2 cellular contexts compared by ENCODE assay signal in the genomic region with DNA sequence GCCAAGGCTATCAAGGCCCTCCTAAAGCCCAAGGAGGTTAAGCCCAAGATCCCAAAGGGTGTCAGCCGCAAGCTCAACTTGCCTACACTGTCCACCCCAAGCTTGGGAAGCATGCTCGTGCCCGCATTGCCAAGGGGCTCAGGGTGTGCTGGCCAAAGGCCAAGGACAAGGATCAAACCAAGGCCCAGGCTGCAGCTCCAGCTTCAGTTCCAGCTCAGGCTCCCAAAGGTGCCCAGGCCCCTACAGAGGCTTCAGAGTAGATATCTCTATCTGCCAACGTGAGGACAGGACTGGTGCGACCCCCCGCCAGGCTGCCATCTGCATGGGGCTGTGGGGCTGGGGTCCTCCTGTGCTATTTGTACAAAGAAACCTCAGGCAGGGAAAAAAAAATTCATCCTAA.
TF ChIP-seq lines count a peak whose summit lies in the region.

No MANE protein-coding gene starts in this region.

TF ChIP-seq in HepG2, 621 proteins besides CTCF, POLR2A, EP300 and RAD21:
- TF ChIP-seq RBM22 (optimal IDR thresholded peaks at IDR 0.05; ENCODE audit: low read length), result no peak
- TF ChIP-seq ZBTB38 (CRISPR knock-in tag; IDR thresholded peaks at IDR 0.05), result no peak
- TF ChIP-seq ZNF839 (CRISPR knock-in tag; IDR thresholded peaks at IDR 0.05; ENCODE audit: borderline replicate concordance), result no peak
- no peak for TF ChIP-seq FUBP1 (CRISPR knock-in tag; IDR thresholded peaks at IDR 0.05; ENCODE audit: borderline replicate concordance)
- 0 out of 2 replicates have a peak, but pooled peaks have one; percentile 36 for TF ChIP-seq ZNF225 (CRISPR knock-in tag; IDR thresholded peaks at IDR 0.05)
- TF ChIP-seq MIER2 (CRISPR knock-in tag; IDR thresholded peaks at IDR 0.05), result no peak
- peak; percentile 65 for TF ChIP-seq ZNF687 (CRISPR knock-in tag; IDR thresholded peaks at IDR 0.05)
- TF ChIP-seq, protein P1, sequence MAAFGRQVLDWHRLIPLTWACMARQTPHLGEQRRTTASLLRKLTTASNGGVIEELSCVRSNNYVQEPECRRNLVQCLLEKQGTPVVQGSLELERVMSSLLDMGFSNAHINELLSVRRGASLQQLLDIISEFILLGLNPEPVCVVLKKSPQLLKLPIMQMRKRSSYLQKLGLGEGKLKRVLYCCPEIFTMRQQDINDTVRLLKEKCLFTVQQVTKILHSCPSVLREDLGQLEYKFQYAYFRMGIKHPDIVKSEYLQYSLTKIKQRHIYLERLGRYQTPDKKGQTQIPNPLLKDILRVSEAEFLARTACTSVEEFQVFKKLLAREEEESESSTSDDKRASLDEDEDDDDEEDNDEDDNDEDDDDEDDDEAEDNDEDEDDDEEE (CRISPR knock-in tag; IDR thresholded peaks at IDR 0.05), result 0 out of 2 replicates have a peak, but pooled peaks have one; percentile 33
- no peak for TF ChIP-seq LCORL (IDR thresholded peaks at IDR 0.05)
- TF ChIP-seq LCORL (CRISPR knock-in tag; IDR thresholded peaks at IDR 0.05), result no peak
- TF ChIP-seq ZFX (CRISPR knock-in tag; IDR thresholded peaks at IDR 0.05; ENCODE audit: low read depth), result 0 out of 2 replicates have a peak, but pooled peaks have one; percentile 18
- peak; percentile 28; the same call in 1 of the 2 replicates for TF ChIP-seq HNF4A (CRISPR knock-in tag; IDR thresholded peaks at IDR 0.05)
- TF ChIP-seq SALL1 (CRISPR knock-in tag; IDR thresholded peaks at IDR 0.05), result peak; percentile 29; the same call in 1 of the 2 replicates
- no peak for TF ChIP-seq SCMH1 (CRISPR knock-in tag; IDR thresholded peaks at IDR 0.05; ENCODE audit: borderline replicate concordance)
- TF ChIP-seq ZNF281 (CRISPR knock-in tag; IDR thresholded peaks at IDR 0.05; ENCODE audit: borderline replicate concordance), result no peak

TF ChIP-seq in GM12878, 131 proteins besides CTCF, POLR2A, EP300 and RAD21:
- TF ChIP-seq, protein P2, sequence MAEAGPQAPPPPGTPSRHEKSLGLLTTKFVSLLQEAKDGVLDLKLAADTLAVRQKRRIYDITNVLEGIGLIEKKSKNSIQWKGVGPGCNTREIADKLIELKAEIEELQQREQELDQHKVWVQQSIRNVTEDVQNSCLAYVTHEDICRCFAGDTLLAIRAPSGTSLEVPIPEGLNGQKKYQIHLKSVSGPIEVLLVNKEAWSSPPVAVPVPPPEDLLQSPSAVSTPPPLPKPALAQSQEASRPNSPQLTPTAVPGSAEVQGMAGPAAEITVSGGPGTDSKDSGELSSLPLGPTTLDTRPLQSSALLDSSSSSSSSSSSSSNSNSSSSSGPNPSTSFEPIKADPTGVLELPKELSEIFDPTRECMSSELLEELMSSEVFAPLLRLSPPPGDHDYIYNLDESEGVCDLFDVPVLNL (IDR thresholded peaks at IDR 0.05; ENCODE audit: low read depth, low read length), result no peak
- TF ChIP-seq IRF5 (IDR thresholded peaks at IDR 0.05; ENCODE audit: borderline replicate concordance) (no peak), IKZF1 (conservative IDR thresholded peaks at IDR 0.05) (no peak), BHLHE40 (IDR thresholded peaks at IDR 0.05; ENCODE audit: borderline replicate concordance in 1 of 2, low read depth in 2 of 2, low read length in 1 of 2) (no peak), USF1 (IDR thresholded peaks at IDR 0.05; ENCODE audit: borderline replicate concordance, extremely low read length, insufficient read depth, low read depth, low read length) (no peak), SMC3 (IDR thresholded peaks at IDR 0.05; ENCODE audit: borderline replicate concordance, low read length) (no peak), TCF3 (IDR thresholded peaks at IDR 0.05; ENCODE audit: borderline replicate concordance, insufficient read depth, low read depth, low read length) (no peak), MTA3 (IDR thresholded peaks at IDR 0.05; ENCODE audit: borderline replicate concordance, low read length) (no peak)
- TF ChIP-seq, protein P3, sequence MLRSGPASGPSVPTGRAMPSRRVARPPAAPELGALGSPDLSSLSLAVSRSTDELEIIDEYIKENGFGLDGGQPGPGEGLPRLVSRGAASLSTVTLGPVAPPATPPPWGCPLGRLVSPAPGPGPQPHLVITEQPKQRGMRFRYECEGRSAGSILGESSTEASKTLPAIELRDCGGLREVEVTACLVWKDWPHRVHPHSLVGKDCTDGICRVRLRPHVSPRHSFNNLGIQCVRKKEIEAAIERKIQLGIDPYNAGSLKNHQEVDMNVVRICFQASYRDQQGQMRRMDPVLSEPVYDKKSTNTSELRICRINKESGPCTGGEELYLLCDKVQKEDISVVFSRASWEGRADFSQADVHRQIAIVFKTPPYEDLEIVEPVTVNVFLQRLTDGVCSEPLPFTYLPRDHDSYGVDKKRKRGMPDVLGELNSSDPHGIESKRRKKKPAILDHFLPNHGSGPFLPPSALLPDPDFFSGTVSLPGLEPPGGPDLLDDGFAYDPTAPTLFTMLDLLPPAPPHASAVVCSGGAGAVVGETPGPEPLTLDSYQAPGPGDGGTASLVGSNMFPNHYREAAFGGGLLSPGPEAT (IDR thresholded peaks at IDR 0.05; ENCODE audit: low read depth), result no peak
